ENCODE assay signal across 1 cellular context in genomic region chr21:43925609-43926008, GRCh38.
TF ChIP-seq lines count a peak whose summit lies in the region.

No MANE protein-coding gene starts in this region.

TF ChIP-seq in GM23338, 12 proteins besides CTCF, POLR2A, EP300 and RAD21 (continued from another document):
- TF ChIP-seq ZNF462 (CRISPR knock-in tag; IDR thresholded peaks at IDR 0.05) (no peak), STAT1 (IDR thresholded peaks at IDR 0.05; ENCODE audit: unreplicated experiment) (no peak), REST (IDR thresholded peaks at IDR 0.05; ENCODE audit: unreplicated experiment) (no peak), EZH2phosphoT487 (IDR thresholded peaks at IDR 0.05; ENCODE audit: unreplicated experiment) (no peak), ZNF114 (CRISPR knock-in tag; IDR thresholded peaks at IDR 0.05) (no peak)
